Comparison of ENCODE assay signal across 18 cellular contexts in genomic region chr10:89476150-89476549, GRCh38. TPM values are rescaled to one million over a fixed set of nuclear protein-coding genes. Genes with fewer than 3 reads are reported as not detected.
A peak's percentile ranks its signal among the peaks of the same experiment; 100 is the strongest.
DNase-seq lines count a peak whose midpoint lies in the region; ATAC-seq, FAIRE-seq and TF ChIP-seq lines count a peak whose summit lies in the region.
"Had no signal": no experiment of that assay in that cellular context is flagged by ENCODE, and none has a peak within 500 bp of the region (broad histone marks: within the 10 kb centered on the region; RNA-seq: fewer than 3 reads in every experiment).

No MANE protein-coding gene starts in this region.

- peaks cover 11 to 23% of the 10 kb centered on the region in 2 donors for H3K27me3 Mint-ChIP-seq in natural killer cell (ENCODE audit: low read depth in 2 of 2)
- H3K27me3 Mint-ChIP-seq in activated CD4-positive, alpha-beta memory T cell treated with anti-CD3 and anti-CD28 coated beads for 36 hours, result peaks cover 4% of the 10 kb centered on the region
- H3K27me3 Mint-ChIP-seq: brain had no signal

- ATAC-seq in heart left ventricle, result peak in 3 of 4 donors; percentile 11 to 41 (median 38)
- ATAC-seq in Right ventricle myocardium inferior, result no peak
- ATAC-seq in pancreas, result peak in 2 of 4 donors; percentile 3 to 6
- no peak for ATAC-seq in natural killer cell

- H3K4me1 ChIP-seq in heart left ventricle (peaks cover 0 to 78% (median 54%) of the 10 kb centered on the region in 12 donors), left ventricle myocardium inferior (peaks cover 79% of the 10 kb centered on the region), pancreas (peaks cover 9 to 71% (median 67%) of the 10 kb centered on the region in 3 donors), vagina (peaks cover 45% of the 10 kb centered on the region)

- no peak for FAIRE-seq in pancreas (lab: Jason Lieb, UNC)
- FAIRE-seq: A204.1, endothelial cell of umbilical vein, RCC 7860 had no signal

- H3K27ac ChIP-seq in heart left ventricle, result peak overlapping the region; percentile 33 to 88 (median 78)
- peak overlapping the region; percentile 83 for H3K27ac ChIP-seq in left ventricle myocardium inferior (replicated peaks)
- H3K27ac ChIP-seq in pancreas, result peak overlapping the region in 3 of 4 donors; percentile 36 to 71 (median 53)
- peak overlapping the region; percentile 49 for H3K27ac ChIP-seq in vagina

- no peaks in the 10 kb centered on the region for H3K27me3 ChIP-seq in heart left ventricle
- no peaks in the 10 kb centered on the region for H3K27me3 ChIP-seq in left ventricle myocardium inferior (ENCODE audit: low read depth)
- H3K27me3 ChIP-seq in pancreas, result no peaks in the 10 kb centered on the region
- no peaks in the 10 kb centered on the region for H3K27me3 ChIP-seq in vagina

- no peak overlapping the region for H3K4me3 ChIP-seq in heart left ventricle
- H3K4me3 ChIP-seq in left ventricle myocardium inferior, result no peak overlapping the region
- no peak overlapping the region for H3K4me3 ChIP-seq in pancreas
- H3K4me3 ChIP-seq in vagina, result no peak overlapping the region

- 33 to 45% (median 41%) methylated on average over 6 of the region's 6 CpGs for WGBS in heart left ventricle, 4 donors
- 54 to 55% methylated on average over 6 of the region's 6 CpGs for WGBS in pancreas, 2 donors

- TF ChIP-seq POLR2A in heart left ventricle (IDR thresholded peaks at IDR 0.05), result no peak
- no peak for TF ChIP-seq POLR2A in vagina (IDR thresholded peaks at IDR 0.05)

- TF ChIP-seq CTCF in heart left ventricle (IDR thresholded peaks at IDR 0.05), result no peak
- no peak for TF ChIP-seq CTCF in left ventricle myocardium inferior (IDR thresholded peaks at IDR 0.05; ENCODE audit: borderline replicate concordance)
- no peak for TF ChIP-seq CTCF in pancreas (IDR thresholded peaks at IDR 0.05)
- TF ChIP-seq CTCF in vagina (IDR thresholded peaks at IDR 0.05), result no peak
- no peak for TF ChIP-seq CTCF in natural killer cell (IDR thresholded peaks at IDR 0.05)

- no peaks in the 10 kb centered on the region for H3K4me1 Mint-ChIP-seq in natural killer cell
- H3K4me1 Mint-ChIP-seq in activated CD4-positive, alpha-beta memory T cell treated with anti-CD3 and anti-CD28 coated beads for 36 hours (ENCODE audit: low read depth), result no peaks in the 10 kb centered on the region
- H3K4me1 Mint-ChIP-seq: activated CD4-positive, alpha-beta T cell treated with anti-CD3 and anti-CD28 coated beads, Interleukin-2, amount 10 ng/mL, durations not matched to agents 24 days and 14 days had no signal

- no peaks in the 10 kb centered on the region for H3K9me3 ChIP-seq in heart left ventricle
- H3K9me3 ChIP-seq in left ventricle myocardium inferior (replicated peaks), result no peaks in the 10 kb centered on the region
- H3K9me3 ChIP-seq in pancreas, result no peaks in the 10 kb centered on the region
- no peaks in the 10 kb centered on the region for H3K9me3 ChIP-seq in vagina

- H3K36me3 ChIP-seq in heart left ventricle (no peaks in the 10 kb centered on the region), left ventricle myocardium inferior (no peaks in the 10 kb centered on the region), pancreas (no peaks in the 10 kb centered on the region), vagina (no peaks in the 10 kb centered on the region)

- POLR2A ChIA-PET in activated CD4-positive, alpha-beta memory T cell treated with anti-CD3 and anti-CD28 coated beads for 36 hours (lab: Charles Lee), result no interaction called here

- DNase-seq in heart left ventricle (no peak), Right ventricle myocardium inferior (ENCODE audit: missing footprints) (no peak), left ventricle myocardium inferior (no peak), pancreas (no peak), vagina (ENCODE audit: extremely low spot score in 2 of 2) (no peak), natural killer cell (no peak), middle frontal gyrus (ENCODE audit: extremely low spot score, low spot score) (no peak)
- DNase-seq in activated CD4-positive, alpha-beta memory T cell treated with anti-CD3 and anti-CD28 coated beads for 36 hours, result no peak
- DNase-seq: activated CD4-positive, alpha-beta T cell treated with anti-CD3 and anti-CD28 coated beads, Interleukin-2, amount 10 ng/mL, durations not matched to agents 24 days and 14 days; HFFc6; hippocampal formation; NCI-H1105; NCI-H510A; stimulated activated naive CD4-positive, alpha-beta T cell treated with Interleukin-2 at 50 U/mL for 16 hours had no signal

- no peak overlapping the region for H3K27ac Mint-ChIP-seq in natural killer cell
- H3K27ac Mint-ChIP-seq in activated CD4-positive, alpha-beta memory T cell treated with anti-CD3 and anti-CD28 coated beads for 36 hours, result no peak overlapping the region
- H3K27ac Mint-ChIP-seq: activated CD4-positive, alpha-beta T cell treated with anti-CD3 and anti-CD28 coated beads, Interleukin-2, amount 10 ng/mL, durations not matched to agents 24 days and 14 days; HFFc6 had no signal

- no peak overlapping the region for H3K4me3 Mint-ChIP-seq in natural killer cell
- no peak overlapping the region for H3K4me3 Mint-ChIP-seq in activated CD4-positive, alpha-beta memory T cell treated with anti-CD3 and anti-CD28 coated beads for 36 hours
- H3K4me3 Mint-ChIP-seq: activated CD4-positive, alpha-beta T cell treated with anti-CD3 and anti-CD28 coated beads, Interleukin-2, amount 10 ng/mL, durations not matched to agents 24 days and 14 days; HFFc6 had no signal

- no peaks in the 10 kb centered on the region for H3K9me3 Mint-ChIP-seq in natural killer cell
- H3K9me3 Mint-ChIP-seq in activated CD4-positive, alpha-beta memory T cell treated with anti-CD3 and anti-CD28 coated beads for 36 hours, result no peaks in the 10 kb centered on the region
- H3K9me3 Mint-ChIP-seq: activated CD4-positive, alpha-beta T cell treated with anti-CD3 and anti-CD28 coated beads, Interleukin-2, amount 10 ng/mL, durations not matched to agents 24 days and 14 days; brain; HFFc6 had no signal

- intact Hi-C loops in heart left ventricle (cut with DNase I) (loop anchor here in 6 of 10 donors (5.0 to 10.0 kb wide), 3 partner anchors 41 to 79 kb away; no protein-coding TSS in a partner anchor), Right ventricle myocardium inferior (cut with DNase I) (no loop called here), left ventricle myocardium inferior (cut with micrococcal nuclease) (no loop called here), pancreas (cut with DNase I) (loop anchor here in 1 of 3 donors (10.0 kb wide), 1 partner anchor 59 kb away; the partner anchor contains the start of gene SLC16A12), vagina (cut with DNase I) (no loop called here), natural killer cell (cut with micrococcal nuclease) (no loop called here)
- intact Hi-C loops in activated CD4-positive, alpha-beta memory T cell treated with anti-CD3 and anti-CD28 coated beads for 36 hours (cut with micrococcal nuclease), result no loop called here

- CTCF ChIA-PET in activated CD4-positive, alpha-beta memory T cell treated with anti-CD3 and anti-CD28 coated beads for 36 hours (lab: Charles Lee), result no interaction called here

- no peaks in the 10 kb centered on the region for H3K36me3 Mint-ChIP-seq in natural killer cell
- no peaks in the 10 kb centered on the region for H3K36me3 Mint-ChIP-seq in activated CD4-positive, alpha-beta memory T cell treated with anti-CD3 and anti-CD28 coated beads for 36 hours
- H3K36me3 Mint-ChIP-seq: brain had no signal

RNA-seq across cellular contexts. Expression of gene SLC16A12, which starts 59.2 kb away (rescaled TPM):
- total RNA-seq in heart left ventricle (1 to 10 TPM; 2.0 to 6.6 (median 2.9) TPM), Right ventricle myocardium inferior (1.1 TPM), left ventricle myocardium inferior (2.0 TPM), pancreas (10 to 100 TPM; 12.8 to 38.2 (median 28.4) TPM), vagina (3.7 TPM), natural killer cell (not detected)
- polyA plus RNA-seq in heart left ventricle (1 to 10 TPM; 1.7 to 4.3 TPM), pancreas (10 to 100 TPM in 1 of 2 donors, 1 to 10 TPM in 1; 6.0 to 18.8 TPM)
- total RNA-seq in activated CD4-positive, alpha-beta memory T cell treated with anti-CD3 and anti-CD28 coated beads for 36 hours, result not detected
- total RNA-seq: activated CD4-positive, alpha-beta T cell treated with anti-CD3 and anti-CD28 coated beads, Interleukin-2, amount 10 ng/mL, durations not matched to agents 24 days and 14 days; endothelial cell of umbilical vein; HFFc6 had no signal
- polyA plus RNA-seq: endothelial cell of umbilical vein had no signal

Comparison
In these comparisons a context has a peak if more than half of its experiments do, and no peak if none do; other contexts are left out.
1. ATAC-seq: peak in heart left ventricle (3 of 4); none in Right ventricle myocardium inferior (single experiment) and natural killer cell (0 of 3).
2. intact Hi-C loops: an anchor here in heart left ventricle (5.0 to 10.0 kb wide); none called in Right ventricle myocardium inferior, left ventricle myocardium inferior, vagina, natural killer cell and activated CD4-positive, alpha-beta memory T cell treated with anti-CD3 and anti-CD28 coated beads for 36 hours.
3. Peak in every context shown above with its lines, with median percentiles within 50 percentile points of each other: H3K27ac ChIP-seq.